ENCODE assay signal across 1 cellular context in the genomic region with DNA sequence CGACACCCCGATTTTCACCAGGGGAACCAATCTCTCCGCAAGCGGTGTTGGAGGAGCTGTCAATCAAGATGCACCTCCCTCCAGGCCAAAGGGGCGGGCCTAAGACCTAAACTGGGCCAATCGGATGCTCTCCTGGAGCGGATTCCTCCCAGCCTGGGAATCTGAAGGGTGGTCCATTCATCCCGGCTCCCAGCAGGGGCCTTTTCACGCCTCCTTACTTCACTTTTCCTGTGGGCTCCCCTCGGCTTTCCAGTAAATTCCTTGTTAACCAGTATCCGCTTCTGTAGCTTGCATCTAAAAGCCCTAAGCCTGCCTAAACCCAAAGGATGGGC.
A peak's percentile ranks its signal among the peaks of the same experiment; 100 is the strongest.
TF ChIP-seq lines count a peak whose summit lies in the region.

No MANE protein-coding gene starts in this region.

TF ChIP-seq in GM12878, 131 proteins besides CTCF, POLR2A, EP300 and RAD21:
- TF ChIP-seq, protein P1, sequence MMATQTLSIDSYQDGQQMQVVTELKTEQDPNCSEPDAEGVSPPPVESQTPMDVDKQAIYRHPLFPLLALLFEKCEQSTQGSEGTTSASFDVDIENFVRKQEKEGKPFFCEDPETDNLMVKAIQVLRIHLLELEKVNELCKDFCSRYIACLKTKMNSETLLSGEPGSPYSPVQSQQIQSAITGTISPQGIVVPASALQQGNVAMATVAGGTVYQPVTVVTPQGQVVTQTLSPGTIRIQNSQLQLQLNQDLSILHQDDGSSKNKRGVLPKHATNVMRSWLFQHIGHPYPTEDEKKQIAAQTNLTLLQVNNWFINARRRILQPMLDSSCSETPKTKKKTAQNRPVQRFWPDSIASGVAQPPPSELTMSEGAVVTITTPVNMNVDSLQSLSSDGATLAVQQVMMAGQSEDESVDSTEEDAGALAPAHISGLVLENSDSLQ (IDR thresholded peaks at IDR 0.05): peak; percentile 74
- TF ChIP-seq PBX3 (IDR thresholded peaks at IDR 0.05; ENCODE audit: insufficient replicate concordance, low read depth, low read length): peak; percentile 77
- no peak for TF ChIP-seq EZH2 (IDR thresholded peaks at IDR 0.05; ENCODE audit: borderline replicate concordance, control insufficient read depth, low read depth, low read length)
